In the genomic region with DNA sequence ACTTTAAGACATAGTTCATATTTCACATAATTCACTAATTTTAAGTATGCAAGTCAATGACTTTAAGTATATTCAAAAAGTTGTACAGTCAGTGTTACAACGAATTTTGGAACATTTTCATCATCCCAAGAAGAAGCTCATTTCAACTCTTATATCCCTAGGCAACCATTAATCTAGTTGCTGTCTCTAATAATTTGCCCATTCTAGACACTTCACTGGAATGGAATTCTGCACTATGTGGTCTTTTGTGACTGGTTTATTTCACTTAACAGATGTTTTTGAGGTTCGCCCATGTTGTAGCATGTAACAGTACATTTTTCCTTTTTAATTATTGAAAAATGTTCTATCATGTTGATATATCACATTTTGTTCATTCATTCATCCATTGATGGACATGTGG, we compare ENCODE assay signal across 25 cellular contexts.
"Had no signal": no experiment of that assay in that cellular context is flagged by ENCODE, and none has a peak within 500 bp of the region (broad histone marks: within the 10 kb centered on the region; RNA-seq: fewer than 3 reads in every experiment).

No MANE protein-coding gene starts in this region.

- H3K4me1 ChIP-seq: ascending aorta, body of pancreas had no signal

- H3K36me3 ChIP-seq: ascending aorta had no signal

- H3K27ac ChIP-seq: ascending aorta, body of pancreas had no signal

- H3K4me3 ChIP-seq: ascending aorta, body of pancreas had no signal

- H3K27me3 ChIP-seq: ascending aorta, body of pancreas had no signal

- DNase-seq: activated CD4-positive, alpha-beta T cell treated with anti-CD3 and anti-CD28 coated beads for 48 hours; activated CD4-positive, alpha-beta T cell treated with anti-CD3 and anti-CD28 coated beads, Interleukin-2, amount 50 U/mL, for 48 hours; activated CD4-positive, CD25-positive, alpha-beta regulatory T cell treated with anti-CD3 and anti-CD28 coated beads, Interleukin-2, amount 50 U/mL, for 72 hours; activated CD8-positive, alpha-beta memory T cell treated with anti-CD3 and anti-CD28 coated beads, Interleukin-2, amount 10 ng/mL, durations not matched to agents 7 days and 5 days; activated effector memory CD4-positive, alpha-beta T cell treated with Interleukin-2 at 50 U/mL for 16 hours; activated naive CD4-positive, alpha-beta T cell; activated T-cell treated with anti-CD3 and anti-CD28 coated beads, Interleukin-2, amount 50 U/mL, for 24 hours; amniotic stem cell; body of pancreas; central memory CD4-positive, alpha-beta T cell; Karpas-422; MV-4-11; NCI-H1092 treated with DMSO at 0.1 percent for 48 hours; NCI-H1436; NCI-H1694 treated with DMSO at 0.1 percent for 48 hours; NCI-H2081; NCI-H446; NCI-H524; PC-3; SIG-M5; T-helper 17 cell; T-helper 9 cell had no signal

- FAIRE-seq: bronchial epithelial cell, RCC 7860 had no signal
